In genomic region chr2:162656516-162656915, GRCh38 we compare ENCODE assay signal across 8 cellular contexts.
"Had no signal": no experiment of that assay in that cellular context is flagged by ENCODE, and none has a peak within 500 bp of the region (broad histone marks: within the 10 kb centered on the region; RNA-seq: fewer than 3 reads in every experiment).

No MANE protein-coding gene starts in this region.

- DNase-seq: GDM1, GF-D8 had no signal

- FAIRE-seq: G401.6, GM12878, GM12891, GM12892, GM18507, GM19239 had no signal

- ATAC-seq: GM12878 had no signal

- H3K4me3 ChIP-seq: GM12878 had no signal
